Comparison of ENCODE assay signal across 8 cellular contexts in the genomic region with DNA sequence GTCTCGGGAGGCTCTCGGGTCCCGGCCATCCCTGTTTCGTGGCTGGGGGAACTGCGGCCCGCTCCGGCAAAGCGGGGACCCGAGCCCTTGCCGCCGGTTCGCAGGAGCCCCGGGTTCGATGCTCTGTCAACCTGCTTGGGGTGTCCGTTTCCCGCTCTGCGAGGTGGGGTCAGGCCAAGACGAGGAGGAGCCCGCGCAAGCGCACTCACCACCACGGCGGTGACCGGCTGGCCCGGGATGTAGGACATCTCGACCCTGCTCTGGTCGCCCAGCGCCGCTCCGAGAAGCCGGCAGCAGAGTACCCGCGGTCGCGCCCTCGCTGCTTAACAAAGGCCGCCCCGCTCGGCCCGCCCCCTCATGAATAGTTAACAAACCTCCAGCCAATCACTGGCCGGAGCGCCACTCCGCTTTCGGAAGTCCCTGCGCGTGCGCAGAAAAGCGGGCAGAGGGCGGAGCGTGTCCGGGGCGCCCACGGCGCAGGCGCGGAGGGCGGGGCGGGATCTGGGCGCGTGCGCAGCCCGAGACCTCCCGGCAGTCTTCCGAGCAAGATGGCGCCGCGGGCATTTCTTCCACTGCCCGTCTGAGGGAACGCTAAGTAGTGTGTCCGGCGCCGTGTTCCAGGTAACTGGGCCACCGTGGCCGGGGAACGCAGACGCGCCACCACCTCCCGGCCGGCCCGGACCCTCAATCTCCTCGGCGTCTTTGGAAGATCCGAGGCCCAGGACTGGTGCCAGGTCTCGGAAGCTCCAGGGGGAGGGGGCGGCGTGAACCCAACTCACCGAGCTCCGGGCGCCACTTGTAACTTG. TPM values are rescaled to one million over a fixed set of nuclear protein-coding genes. Genes with fewer than 3 reads are reported as not detected.
DNase-seq lines count a peak whose midpoint lies in the region; ATAC-seq and TF ChIP-seq lines count a peak whose summit lies in the region.

EMC6 (plus strand) TSS at position 534 of the 806 bp plus-strand sequence. CDS start 335 bp downstream, outside the sequence.
A gene with protein sequence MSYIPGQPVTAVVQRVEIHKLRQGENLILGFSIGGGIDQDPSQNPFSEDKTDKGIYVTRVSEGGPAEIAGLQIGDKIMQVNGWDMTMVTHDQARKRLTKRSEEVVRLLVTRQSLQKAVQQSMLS (minus strand): TSS at position 300 of the 806 bp plus-strand sequence. CDS start 52 bp downstream, at position 248.

- H3K4me3 Mint-ChIP-seq in IgD-negative memory B cell = peak within 1 kb of the TSS; percentile 92 to 100 (median 98)

- DNase-seq in DMS 273 (lab: John Stamatoyannopoulos, UW; ENCODE audit: unreplicated experiment) = peak; percentile 97
- peak; percentile 34 for DNase-seq in OCI-M2 (lab: John Stamatoyannopoulos, UW; ENCODE audit: unreplicated experiment)
- peak; percentile 97 for DNase-seq in activated T-cell treated with anti-CD3 and anti-CD28 coated beads for 4 hours
- peak; percentile 97 for DNase-seq in epithelial cell of esophagus (ENCODE audit: low read depth)
- peak; percentile 99 for DNase-seq in stimulated activated CD8-positive, alpha-beta memory T cell treated with anti-CD3 and anti-CD28 coated beads, Interleukin-4, amount 100 ng/mL, for 1 hour (ENCODE audit: low read depth in 2 of 2, low spot score in 1 of 2)

- peak within 1 kb of the TSS; percentile 92 to 100 (median 96) for H3K27ac Mint-ChIP-seq in IgD-negative memory B cell

- peak within 1 kb of the TSS; percentile 94 for H3K4me3 ChIP-seq in epithelial cell of esophagus (ENCODE audit: low read length)
- H3K4me3 ChIP-seq in mononuclear cell (ENCODE audit: low read length) = peak within 1 kb of the TSS; percentile 97

- no peaks in the 10 kb centered on the region for H3K27me3 ChIP-seq in mononuclear cell (ENCODE audit: insufficient read depth, low read length)

- H3K4me1 Mint-ChIP-seq in IgD-negative memory B cell = peaks cover 17 to 25% (median 19%) of the 10 kb centered on the region in 3 donors

- no peaks in the 10 kb centered on the region for H3K27me3 Mint-ChIP-seq in IgD-negative memory B cell

- H3K9me3 ChIP-seq in mononuclear cell (ENCODE audit: low read depth, low read length) = no peaks in the 10 kb centered on the region

- H3K36me3 Mint-ChIP-seq in IgD-negative memory B cell = no peaks in the 10 kb centered on the region

- no peak for TF ChIP-seq CTCF in epithelial cell of esophagus (IDR thresholded peaks at IDR 0.05; ENCODE audit: insufficient read depth, low read depth, low read length, missing control alignments)

- H3K4me1 ChIP-seq in mononuclear cell (ENCODE audit: insufficient read depth, low read length) = peaks cover 24% of the 10 kb centered on the region

- ATAC-seq in GM21528 (IDR thresholded peaks at IDR 0.05; ENCODE audit: low FRiP score, unreplicated experiment) = peak; percentile 86

- no peaks in the 10 kb centered on the region for H3K9me3 Mint-ChIP-seq in IgD-negative memory B cell

RNA-seq across cellular contexts. Expression of gene EMC6, which starts in this region (rescaled TPM):
- polyA plus RNA-seq in IgD-negative memory B cell = 81.8 TPM
- total RNA-seq in mononuclear cell = 15.5 TPM

RNA-seq across cellular contexts. Expression of the second gene that starts in this region (rescaled TPM):
- 72.1 TPM for polyA plus RNA-seq in IgD-negative memory B cell
- 25.4 TPM for total RNA-seq in mononuclear cell

Comparison
In these comparisons a context has a peak if more than half of its experiments do, and no peak if none do; other contexts are left out.
1. Peak in every context shown above with its lines: DNase-seq, ATAC-seq and H3K4me3 ChIP-seq.
2. DNase-seq: peak in every context shown above with its lines; median percentile 99 in stimulated activated CD8-positive, alpha-beta memory T cell treated with anti-CD3 and anti-CD28 coated beads, Interleukin-4, amount 100 ng/mL, for 1 hour; 97 in DMS 273; 97 in activated T-cell treated with anti-CD3 and anti-CD28 coated beads for 4 hours; 97 in epithelial cell of esophagus; 34 in OCI-M2.